Comparison of ENCODE assay signal across 8 cellular contexts in the genomic region with DNA sequence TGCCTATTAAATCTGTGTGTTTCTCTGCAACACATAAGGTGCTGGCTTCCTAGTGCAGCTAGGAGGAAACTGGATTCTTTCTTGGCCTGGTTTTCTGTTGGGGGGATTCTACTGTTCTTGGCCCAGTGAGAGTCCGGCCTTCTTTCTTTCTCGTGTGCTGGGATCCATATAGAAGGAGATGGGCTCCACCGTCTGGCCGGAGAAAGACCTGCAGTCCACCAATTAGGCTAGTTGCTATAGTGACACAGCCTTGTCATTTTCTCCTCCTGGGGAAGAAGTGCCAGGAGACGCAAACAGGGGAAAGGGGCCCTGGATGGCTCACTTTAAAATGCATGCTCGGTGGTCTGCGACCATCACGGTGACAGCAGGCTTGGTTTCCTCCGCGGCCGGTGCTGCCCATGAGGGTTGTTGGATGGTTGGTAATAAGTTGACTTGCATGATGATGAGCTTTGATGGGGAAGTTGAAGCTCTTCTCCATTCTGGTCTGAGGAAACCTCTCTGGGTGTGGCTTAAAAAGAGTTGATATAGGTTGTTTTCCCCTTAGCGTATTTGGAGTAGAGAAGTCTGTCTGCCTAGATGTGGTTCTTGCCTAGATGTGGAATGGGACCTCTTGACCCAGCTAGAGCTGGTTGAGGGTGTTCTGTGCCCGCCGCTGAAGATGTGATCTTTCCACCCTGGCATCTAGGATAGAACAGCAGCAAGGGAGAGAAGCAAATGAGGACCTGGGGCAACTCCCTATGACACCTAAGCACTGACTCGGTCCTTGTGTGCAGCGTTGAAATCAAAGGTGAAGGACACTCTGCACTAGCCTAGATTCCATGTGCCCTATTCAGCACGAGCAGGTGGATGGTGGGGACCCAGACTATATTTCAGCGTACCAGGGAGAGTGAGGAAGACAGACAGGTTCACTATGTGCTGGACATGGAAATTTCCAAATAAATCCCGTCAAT.
A peak's percentile ranks its signal among the peaks of the same experiment; 100 is the strongest.
DNase-seq lines count a peak whose midpoint lies in the region; ATAC-seq and TF ChIP-seq lines count a peak whose summit lies in the region.

No MANE protein-coding gene starts in this region.

- DNase-seq in activated CD4-positive, alpha-beta T cell treated with anti-CD3 and anti-CD28 coated beads for 36 hours, result peak; percentile 63
- DNase-seq in activated CD4-positive, alpha-beta T cell treated with anti-CD3 and anti-CD28 coated beads for 4 hours, result no peak
- DNase-seq in SHP77 treated with DMSO at 0.1 percent for 48 hours (lab: John Stamatoyannopoulos, UW) (peak; percentile 34), dermis microvascular lymphatic vessel endothelial cell (ENCODE audit: low read depth in 2 of 2) (peak; percentile 31 to 69), lower lobe of right lung (peak; percentile 69), testis (peak; percentile 88)

- no peak overlapping the region for H3K4me3 Mint-ChIP-seq in activated CD4-positive, alpha-beta T cell treated with anti-CD3 and anti-CD28 coated beads for 36 hours

- H3K27me3 ChIP-seq in lower lobe of right lung (ENCODE audit: low read depth), result peaks cover 34% of the 10 kb centered on the region
- no peaks in the 10 kb centered on the region for H3K27me3 ChIP-seq in testis

- H3K27ac Mint-ChIP-seq in activated CD4-positive, alpha-beta T cell treated with anti-CD3 and anti-CD28 coated beads for 36 hours, result no peak overlapping the region

- CTCF ChIA-PET in activated CD4-positive, alpha-beta T cell treated with anti-CD3 and anti-CD28 coated beads for 36 hours (lab: Charles Lee), result interaction anchor here (0.6 to 0.8 kb wide), 5 partner anchors 31 to 1735 kb away, joined by 3 read pairs; no protein-coding TSS in a partner anchor

- H3K4me1 ChIP-seq in lower lobe of right lung, result peaks cover 5% of the 10 kb centered on the region
- H3K4me1 ChIP-seq in testis, result no peaks in the 10 kb centered on the region

- H3K9me3 ChIP-seq in lower lobe of right lung (no peaks in the 10 kb centered on the region), testis (no peaks in the 10 kb centered on the region)

- H3K4me3 ChIP-seq in lower lobe of right lung (no peak overlapping the region), testis (no peak overlapping the region)

- no peaks in the 10 kb centered on the region for H3K36me3 Mint-ChIP-seq in activated CD4-positive, alpha-beta T cell treated with anti-CD3 and anti-CD28 coated beads for 36 hours (ENCODE audit: low read depth)

- H3K4me1 Mint-ChIP-seq in activated CD4-positive, alpha-beta T cell treated with anti-CD3 and anti-CD28 coated beads for 36 hours, result no peaks in the 10 kb centered on the region

- H3K36me3 ChIP-seq in lower lobe of right lung, result no peaks in the 10 kb centered on the region
- H3K36me3 ChIP-seq in testis (ENCODE audit: low read depth, missing control alignments), result no peaks in the 10 kb centered on the region

- no peaks in the 10 kb centered on the region for H3K9me3 Mint-ChIP-seq in activated CD4-positive, alpha-beta T cell treated with anti-CD3 and anti-CD28 coated beads for 36 hours (ENCODE audit: low read depth)

- no peak for TF ChIP-seq POLR2A in testis (IDR thresholded peaks at IDR 0.05)

- WGBS in testis, 2 donors, result 40 to 47% methylated on average over 18 to 19 of the region's 19 CpGs

- H3K27me3 Mint-ChIP-seq in activated CD4-positive, alpha-beta T cell treated with anti-CD3 and anti-CD28 coated beads for 36 hours, result peaks cover 48% of the 10 kb centered on the region

- peak; percentile 63 for ATAC-seq in activated CD4-positive, alpha-beta T cell treated with anti-CD3 and anti-CD28 coated beads for 36 hours
- ATAC-seq in lower lobe of right lung, result peak; percentile 63 to 74
- ATAC-seq in HG02623 (IDR thresholded peaks at IDR 0.05; ENCODE audit: unreplicated experiment), result no peak

- intact Hi-C loops in activated CD4-positive, alpha-beta T cell treated with anti-CD3 and anti-CD28 coated beads for 36 hours (cut with DNase I, micrococcal nuclease), result loop anchor here in 1 of 2 experiments (2.0 kb wide), 1 partner anchor 1278 kb away; no protein-coding TSS in a partner anchor
- intact Hi-C loops in lower lobe of right lung (cut with DNase I), result no loop called here
- intact Hi-C loops in testis (cut with DNase I; ENCODE audit: low total_unique reads), result no loop called here

- TF ChIP-seq CTCF in LNCAP (IDR thresholded peaks at IDR 0.05) (peak; percentile 90), lower lobe of right lung (IDR thresholded peaks at IDR 0.05) (peak; percentile 73), testis (IDR thresholded peaks at IDR 0.05) (peak; percentile 61 to 72 (median 70))

- H3K27ac ChIP-seq in lower lobe of right lung (no peak overlapping the region), testis (no peak overlapping the region)

- POLR2A ChIA-PET in activated CD4-positive, alpha-beta T cell treated with anti-CD3 and anti-CD28 coated beads for 36 hours (lab: Charles Lee), result no interaction called here

Comparison
In these comparisons a context has a peak if more than half of its experiments do, and no peak if none do; other contexts are left out.
1. DNase-seq: peak in activated CD4-positive, alpha-beta T cell treated with anti-CD3 and anti-CD28 coated beads for 36 hours (single experiment), SHP77 treated with DMSO at 0.1 percent for 48 hours (single experiment), dermis microvascular lymphatic vessel endothelial cell (2 of 2), lower lobe of right lung (single experiment) and testis (single experiment); none in activated CD4-positive, alpha-beta T cell treated with anti-CD3 and anti-CD28 coated beads for 4 hours (0 of 2).
2. Peak in every context shown above with its lines, with median percentiles within 50 percentile points of each other: CTCF ChIP-seq.